14 cellular contexts compared by ENCODE assay signal in the genomic region with DNA sequence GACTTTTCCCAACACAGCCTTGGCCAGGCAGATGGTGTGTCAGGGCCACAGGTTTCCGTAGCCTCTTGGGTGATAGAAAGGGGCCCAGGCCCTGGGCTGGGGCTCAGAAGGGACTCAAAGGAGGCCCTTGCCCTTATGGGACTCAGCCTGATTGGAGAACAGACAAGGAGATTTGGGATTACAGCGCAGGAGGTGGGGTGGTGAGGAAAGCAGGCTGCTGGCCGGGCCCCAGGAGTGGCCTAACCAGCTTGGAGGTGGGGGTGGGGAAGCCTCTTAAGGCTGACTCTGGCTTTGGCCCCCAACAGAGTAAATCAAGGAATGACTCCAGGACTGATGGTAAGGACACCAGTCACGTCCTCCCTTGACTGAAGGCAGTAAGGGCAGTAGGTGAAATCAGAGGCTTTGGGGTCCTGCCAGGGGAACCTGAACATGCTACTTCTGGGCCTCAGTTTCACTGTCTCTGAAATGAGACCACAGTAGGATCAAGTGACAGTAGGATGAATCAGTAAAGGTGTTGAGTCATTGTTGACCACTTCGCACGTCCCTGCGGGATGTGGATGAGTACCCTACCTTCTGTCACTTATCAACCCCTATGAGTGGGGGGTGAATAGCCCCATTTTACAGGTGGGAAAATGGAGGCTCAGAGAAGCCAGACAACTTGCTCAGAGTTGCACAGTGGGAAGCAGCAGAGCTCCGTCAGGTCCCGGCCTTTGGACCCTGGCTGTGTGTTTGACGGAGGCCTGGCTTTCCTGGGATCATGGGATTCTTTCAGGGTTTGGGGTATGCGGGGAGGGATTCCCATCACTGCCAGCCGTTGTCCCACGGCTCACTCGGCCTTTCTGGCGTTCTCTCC. TPM values are rescaled to one million over a fixed set of nuclear protein-coding genes. Genes with fewer than 3 reads are reported as not detected.
A peak's percentile ranks its signal among the peaks of the same experiment; 100 is the strongest.
DNase-seq lines count a peak whose midpoint lies in the region; ATAC-seq and TF ChIP-seq lines count a peak whose summit lies in the region.
"Had no signal": no experiment of that assay in that cellular context is flagged by ENCODE, and none has a peak within 500 bp of the region (broad histone marks: within the 10 kb centered on the region; RNA-seq: fewer than 3 reads in every experiment).

No MANE protein-coding gene starts in this region.

- H3K4me1 ChIP-seq in HUES48 (ENCODE audit: control insufficient read depth, insufficient read depth, low read length): peaks cover 69% of the 10 kb centered on the region
- peaks cover 22% of the 10 kb centered on the region for H3K4me1 ChIP-seq in mesendoderm (ENCODE audit: control insufficient read depth, low read depth, low read length)
- peaks cover 9% of the 10 kb centered on the region for H3K4me1 ChIP-seq in PC-9 (replicated peaks; ENCODE audit: insufficient read depth)

- no peaks in the 10 kb centered on the region for H3K9me2 ChIP-seq in PC-9 (ENCODE audit: insufficient read depth)

- H4K20me1 ChIP-seq in PC-9 (ENCODE audit: insufficient read depth): no peaks in the 10 kb centered on the region

- H3K79me2 ChIP-seq in mesendoderm (ENCODE audit: control insufficient read depth, insufficient read depth, low read length) (peaks cover 48% of the 10 kb centered on the region), PC-9 (ENCODE audit: low read depth) (no peaks in the 10 kb centered on the region)

- no peak for DNase-seq in AG04449 (ENCODE audit: low read depth, low spot score)
- DNase-seq in brain microvascular endothelial cell: no peak
- peak; percentile 57 for DNase-seq in mesendoderm
- no peak for DNase-seq in PC-9
- no peak for DNase-seq in C1 segment of cervical spinal cord (lab: John Stamatoyannopoulos, UW)
- no peak for DNase-seq in DMS79 (lab: John Stamatoyannopoulos, UW)
- DNase-seq: BE2C; effector CD4-positive, alpha-beta T cell; NCI-H1694; T-helper 2 cell; uterus had no signal

- TF ChIP-seq CTCF in AG04449 (IDR thresholded peaks at IDR 0.05; ENCODE audit: insufficient read depth, low read length, missing control alignments) (no peak), brain microvascular endothelial cell (IDR thresholded peaks at IDR 0.05; ENCODE audit: low read depth, low read length, missing control alignments) (no peak), PC-9 (conservative IDR thresholded peaks at IDR 0.05) (no peak)

- no peak overlapping the region for H2BK15ac ChIP-seq in mesendoderm (replicated peaks; ENCODE audit: low read depth)

- H2AFZ ChIP-seq in PC-9: no peak overlapping the region

- in situ Hi-C loops in brain microvascular endothelial cell (cut with HindIII; ENCODE audit: low pct_ligation_motif_present, low sequenced_read_pairs): no loop called here

- POLR2A ChIA-PET in AG04449 (lab: Yijun Ruan, JAX): interaction anchor here (0.6 to 1.0 kb wide), 5 partner anchors 50 to 627 kb away, joined by 3 to 4 read pairs (median 3); no protein-coding TSS in a partner anchor
- POLR2A ChIA-PET in PC-9 (lab: Charles Lee; ENCODE audit: unreplicated experiment): interaction anchor here (0.6 kb wide), 1 partner anchor 742 kb away, joined by 4 read pairs; no protein-coding TSS in a partner anchor

- peak overlapping the region; percentile 75 for H3K56ac ChIP-seq in mesendoderm (ENCODE audit: low read length)

- H3K4ac ChIP-seq in mesendoderm (ENCODE audit: low read depth, low read length): no peak overlapping the region

- no peak overlapping the region for H3K23ac ChIP-seq in mesendoderm (ENCODE audit: low read length)

- H3K4me2 ChIP-seq in mesendoderm (ENCODE audit: low read length): peak overlapping the region; percentile 23
- H3K4me2 ChIP-seq in PC-9: no peak overlapping the region

- WGBS in mesendoderm (ENCODE audit: extremely low coverage, insufficient coverage, low lambda C conversion rate): no CpG with 5 or more reads among the region's 15 CpGs

- H3K36me3 ChIP-seq in HUES48 (ENCODE audit: control insufficient read depth, insufficient read depth, low read length) (peaks cover 22% of the 10 kb centered on the region), brain microvascular endothelial cell (replicated peaks) (peaks cover 22% of the 10 kb centered on the region), mesendoderm (ENCODE audit: control insufficient read depth, insufficient read depth, low read length) (peaks cover 3% of the 10 kb centered on the region), PC-9 (ENCODE audit: low read depth) (no peaks in the 10 kb centered on the region)
- H3K36me3 ChIP-seq: uterus had no signal

- 0 out of 2 replicates have a peak, but pooled peaks cover 13% of the 10 kb centered on the region for H3F3A ChIP-seq in PC-9 (ENCODE audit: insufficient read depth, low read depth)

- H3K27me3 ChIP-seq in HUES48 (ENCODE audit: control insufficient read depth, insufficient read depth, low read length) (peaks cover under 1% of the 10 kb centered on the region), brain microvascular endothelial cell (replicated peaks) (no peaks in the 10 kb centered on the region), mesendoderm (ENCODE audit: insufficient read depth, low read length, poor library complexity) (no peaks in the 10 kb centered on the region), PC-9 (ENCODE audit: insufficient read depth, low read depth) (no peaks in the 10 kb centered on the region)
- H3K27me3 ChIP-seq: BE2C, uterus had no signal

- peak overlapping the region; percentile 31 for H3K27ac ChIP-seq in HUES48 (ENCODE audit: low read depth, low read length)
- no peak overlapping the region for H3K27ac ChIP-seq in brain microvascular endothelial cell
- H3K27ac ChIP-seq in mesendoderm (ENCODE audit: low read depth, low read length): peak overlapping the region; percentile 72
- no peak overlapping the region for H3K27ac ChIP-seq in PC-9

- H3K4me3 ChIP-seq in AG04449 (ENCODE audit: low read depth, low read length): peak overlapping the region; percentile 18; the same call in 1 of the 2 replicates
- no peak overlapping the region for H3K4me3 ChIP-seq in HUES48 (ENCODE audit: low read depth, low read length)
- peak overlapping the region; percentile 97 for H3K4me3 ChIP-seq in brain microvascular endothelial cell (ENCODE audit: low read depth, low read length)
- H3K4me3 ChIP-seq in mesendoderm (ENCODE audit: low read length): no peak overlapping the region
- H3K4me3 ChIP-seq in PC-9: no peak overlapping the region
- H3K4me3 ChIP-seq: uterus had no signal

- no TSS peak for BruUV-seq in PC-9 (replicated peaks; lab: Mats Ljungman, UMichigan)

- no peak overlapping the region for H4K5ac ChIP-seq in mesendoderm (ENCODE audit: low read length)

- CTCF ChIA-PET in AG04449 (lab: Yijun Ruan, JAX) (interaction anchor here (0.8 to 17.8 kb wide), 5 partner anchors 9 to 99 kb away, joined by 3 to 984 read pairs (median 6); no protein-coding TSS in a partner anchor), PC-9 (lab: Charles Lee) (interaction anchor here (0.6 to 1.1 kb wide), 2 partner anchors 11 to 84 kb away, joined by 4 to 8 read pairs; no protein-coding TSS in a partner anchor)

- no peak overlapping the region for H2BK120ac ChIP-seq in mesendoderm (ENCODE audit: low read depth, low read length)

- intact Hi-C loops in PC-9 (cut with micrococcal nuclease; ENCODE audit: unreplicated experiment): no loop called here

- ATAC-seq in GM19455 (IDR thresholded peaks at IDR 0.05; ENCODE audit: unreplicated experiment): no peak
- ATAC-seq: sciatic nerve had no signal

- no peak overlapping the region for H4K8ac ChIP-seq in mesendoderm (ENCODE audit: low read depth, low read length)

- H3K18ac ChIP-seq in mesendoderm (ENCODE audit: low read length): no peak overlapping the region

- no peaks in the 10 kb centered on the region for H3K9me3 ChIP-seq in HUES48 (ENCODE audit: control insufficient read depth, insufficient read depth, low read length)
- no peaks in the 10 kb centered on the region for H3K9me3 ChIP-seq in PC-9 (ENCODE audit: insufficient read depth, low read depth)
- H3K9me3 ChIP-seq: BE2C, uterus had no signal

- no peak overlapping the region for H3K9ac ChIP-seq in HUES48 (ENCODE audit: low read depth, low read length)
- peak overlapping the region; percentile 60 for H3K9ac ChIP-seq in mesendoderm (ENCODE audit: low read length)

- no peak overlapping the region for H2AK5ac ChIP-seq in mesendoderm (ENCODE audit: low read length)

- peaks cover 10% of the 10 kb centered on the region for H3K79me1 ChIP-seq in mesendoderm (ENCODE audit: low read length)

- H2BK5ac ChIP-seq in mesendoderm (ENCODE audit: low read length): peak overlapping the region; percentile 6

RNA-seq across cellular contexts. Expression of a gene that starts 4.5 kb away (rescaled TPM):
- polyA plus RNA-seq in mesendoderm (2013, experiment 1 of 2): 23.6 TPM
- polyA plus RNA-seq in mesendoderm (2013, experiment 2 of 2): 20.7 TPM
- total RNA-seq in PC-9 (2021): 2.2 and 3.6 TPM in 2 replicates

RNA-seq across cellular contexts. Expression of a gene that starts 51.0 kb away (rescaled TPM):
- 60.4 TPM for polyA plus RNA-seq in mesendoderm (2013, experiment 1 of 2)
- 60.4 TPM for polyA plus RNA-seq in mesendoderm (2013, experiment 2 of 2)
- 92.5 and 125 TPM in 2 replicates for total RNA-seq in PC-9 (2021)

Comparison
In these comparisons a context has a peak if more than half of its experiments do, and no peak if none do; other contexts are left out.
1. H3K4me3 ChIP-seq: peak in AG04449 (single experiment) and brain microvascular endothelial cell (single experiment); none in HUES48 (single experiment), mesendoderm (single experiment) and PC-9 (single experiment).
2. H3K27ac ChIP-seq: peak in HUES48 (single experiment) and mesendoderm (single experiment); none in brain microvascular endothelial cell (single experiment) and PC-9 (single experiment).